Comparison of ENCODE assay signal across 1 cellular context in the genomic region with DNA sequence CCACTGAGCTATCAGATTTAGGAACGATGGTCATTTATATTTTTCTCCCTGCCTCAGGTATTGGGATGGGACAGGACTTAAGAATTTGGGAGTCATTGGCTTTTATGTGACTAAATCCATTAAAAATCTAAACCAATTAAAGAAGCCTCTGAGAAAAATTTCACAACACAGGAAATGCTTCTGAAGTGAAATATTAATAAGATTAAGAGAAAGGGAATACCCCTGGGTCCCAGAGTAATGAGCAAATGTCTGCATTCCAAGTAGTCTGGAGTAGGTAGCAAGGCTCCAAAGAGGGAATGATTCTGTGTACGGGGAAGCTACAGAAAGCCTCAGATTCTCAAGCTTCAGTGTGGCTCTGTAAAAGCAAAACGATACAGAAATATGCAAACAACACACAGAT.
TF ChIP-seq lines count a peak whose summit lies in the region.

No MANE protein-coding gene starts in this region.

TF ChIP-seq in IMR-90, 13 proteins besides CTCF, POLR2A, EP300 and RAD21:
- no peak for TF ChIP-seq MAFK (IDR thresholded peaks at IDR 0.05; ENCODE audit: low read depth, low read length)
- no peak for TF ChIP-seq MAZ (IDR thresholded peaks at IDR 0.05; ENCODE audit: borderline replicate concordance, low read depth, low read length)
- TF ChIP-seq SMC3 (IDR thresholded peaks at IDR 0.05; ENCODE audit: low read depth, low read length) = no peak
- no peak for TF ChIP-seq RFX5 (IDR thresholded peaks at IDR 0.05; ENCODE audit: low read depth, low read length)
- peak; percentile 5; the same call in 1 of the 2 replicates for TF ChIP-seq CEBPB (IDR thresholded peaks at IDR 0.05; ENCODE audit: low read depth, low read length)
TF ChIP-seq in IMR-90: peak in this region for 1.
